In the genomic region with DNA sequence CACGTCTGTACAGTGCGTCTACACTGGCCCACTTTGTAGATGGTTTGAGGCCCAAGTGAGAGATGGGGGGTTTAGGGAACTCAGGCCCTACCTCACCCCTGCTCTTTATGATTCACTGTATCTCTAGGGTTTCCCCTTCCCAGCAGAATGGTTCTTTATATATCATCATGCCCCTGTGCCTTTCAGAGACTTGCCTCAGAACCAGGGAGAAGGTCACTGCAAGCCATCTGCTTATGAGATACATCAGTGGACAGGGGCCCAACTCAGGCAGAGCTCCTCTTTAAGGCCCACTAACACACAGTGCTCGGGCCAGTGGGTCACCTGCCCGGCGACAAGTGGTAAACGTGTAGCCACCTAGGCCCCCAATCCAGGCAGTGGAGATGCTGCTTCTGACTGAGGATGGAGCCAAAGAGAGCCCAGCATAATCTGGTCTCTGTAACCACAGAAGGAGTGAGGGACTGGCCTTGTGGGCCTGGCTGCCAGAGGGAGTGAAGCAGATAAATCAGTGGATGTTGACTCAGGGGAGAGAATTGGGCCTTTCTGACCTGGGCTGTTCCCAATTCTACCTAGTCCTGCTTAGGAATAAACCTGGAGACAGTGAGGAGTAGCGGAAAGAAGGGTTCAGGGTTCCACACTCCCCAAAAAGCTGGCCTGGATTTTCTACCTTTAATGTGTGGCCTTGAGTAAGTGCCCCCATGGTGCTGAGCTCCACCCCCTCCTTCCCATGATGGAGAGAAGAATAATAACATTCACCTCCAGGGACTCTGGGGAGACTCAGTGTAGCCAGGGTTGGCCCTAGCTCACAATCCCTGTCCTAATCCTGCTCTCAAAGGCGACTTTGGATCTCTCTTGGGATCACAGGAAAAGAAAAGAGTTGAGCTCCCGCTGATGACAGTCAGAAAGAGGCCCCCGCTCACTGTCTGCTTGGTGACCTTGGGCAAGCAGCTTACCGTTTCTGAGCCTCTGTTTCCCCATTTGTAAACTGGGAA, we compare ENCODE assay signal across 8 cellular contexts. TPM values are rescaled to one million over a fixed set of nuclear protein-coding genes. Genes with fewer than 3 reads are reported as not detected.
DNase-seq lines count a peak whose midpoint lies in the region; TF ChIP-seq lines count a peak whose summit lies in the region.

No MANE protein-coding gene starts in this region.

- DNase-seq in M059J (ENCODE audit: low read depth) = peak; percentile 65
- no peak for DNase-seq in RKO (ENCODE audit: low spot score)
- no peak for DNase-seq in stimulated activated CD4-positive, alpha-beta T cell treated with anti-CD3 and anti-CD28 coated beads, Interleukin-4, amount 100 ng/mL, for 1 hour
- no peak for DNase-seq in NCI-H1105 (lab: John Stamatoyannopoulos, UW)
- no peak for DNase-seq in DMS153 (lab: John Stamatoyannopoulos, UW)

- H3K4me1 Mint-ChIP-seq in nephron = peaks cover 43% of the 10 kb centered on the region

- no peaks in the 10 kb centered on the region for H3K27me3 Mint-ChIP-seq in nephron (ENCODE audit: low read depth)

- H3K9me3 Mint-ChIP-seq in nephron = no peaks in the 10 kb centered on the region

- no peak overlapping the region; the same call in 1 of the 2 replicates for H3K4me3 ChIP-seq in ACC112 (ENCODE audit: low read depth, low read length)

- H3K27me3 ChIP-seq in ACC112 (ENCODE audit: insufficient read depth, low read length) = no peaks in the 10 kb centered on the region

- peak overlapping the region in 2 of 3 experiments; percentile 30 to 82 for H3K27ac Mint-ChIP-seq in nephron

- peaks cover 65% of the 10 kb centered on the region for H3K4me1 ChIP-seq in ACC112 (ENCODE audit: control insufficient read depth, insufficient read depth, low read length, unreplicated experiment)

- H3K36me3 Mint-ChIP-seq in nephron (ENCODE audit: low read depth) = peaks cover 8% of the 10 kb centered on the region

- H3K27ac ChIP-seq in ACC112 (ENCODE audit: low read depth, low read length) = peak overlapping the region; percentile 100
- H3K27ac ChIP-seq in cingulate gyrus (ENCODE audit: low read depth, low read length) = peak overlapping the region; percentile 22

- H3K4me3 Mint-ChIP-seq in nephron = peak overlapping the region; percentile 63 to 96 (median 72)

- peaks cover 26% of the 10 kb centered on the region for H3K79me2 ChIP-seq in ACC112 (ENCODE audit: control insufficient read depth, insufficient read depth, low read length, unreplicated experiment)

- no peak for TF ChIP-seq CTCF in nephron (IDR thresholded peaks at IDR 0.05; ENCODE audit: unreplicated experiment in 3 of 3)

- H2AFZ ChIP-seq in ACC112 (ENCODE audit: low read length, unreplicated experiment) = no peak overlapping the region

- H3K36me3 ChIP-seq in ACC112 (ENCODE audit: insufficient read depth, low read length) = peaks cover 20% of the 10 kb centered on the region

RNA-seq across cellular contexts. Expression of a gene that starts 2.8 kb away (rescaled TPM):
- 80.5 and 91.9 TPM in 2 replicates for total RNA-seq in M059J (2014; rRNA removed; shearing (Covaris generic))
